In genomic region chr20:561437-562231, GRCh38 we compare ENCODE assay signal across 9 cellular contexts. TPM values are rescaled to one million over a fixed set of nuclear protein-coding genes. Genes with fewer than 3 reads are reported as not detected.
A peak's percentile ranks its signal among the peaks of the same experiment; 100 is the strongest.
DNase-seq lines count a peak whose midpoint lies in the region; TF ChIP-seq lines count a peak whose summit lies in the region.
"Had no signal": no experiment of that assay in that cellular context is flagged by ENCODE, and none has a peak within 500 bp of the region (broad histone marks: within the 10 kb centered on the region; RNA-seq: fewer than 3 reads in every experiment).

No MANE protein-coding gene starts in this region.

- peak; percentile 97 for TF ChIP-seq CTCF in HFF-Myc (IDR thresholded peaks at IDR 0.05; ENCODE audit: low read depth, low read length, missing control alignments)
- peak; percentile 84 to 99 (median 95) for TF ChIP-seq CTCF in dorsolateral prefrontal cortex (IDR thresholded peaks at IDR 0.05 in 54 of 56, conservative IDR thresholded peaks at IDR 0.05 in 2 of 56; ENCODE audit: low read depth in 1 of 56, partially characterized antibody in 56 of 56)

- H3K4me3 ChIP-seq in HFF-Myc (replicated peaks; ENCODE audit: low read depth, low read length): no peak overlapping the region
- H3K4me3 ChIP-seq in dorsolateral prefrontal cortex: no peak overlapping the region

- intact Hi-C loops in dorsolateral prefrontal cortex (cut with DNase I): loop anchor here (2.0 to 5.0 kb wide), 4 partner anchors 83 to 181 kb away; no protein-coding TSS in a partner anchor

- no peak overlapping the region for H3K27ac ChIP-seq in dorsolateral prefrontal cortex

- DNase-seq in D341Med (ENCODE audit: low spot score) (peak; percentile 80), HFF-Myc (ENCODE audit: extremely low read depth, low read depth) (peak; percentile 41), NCI-H446 treated with DMSO at 0.1 percent for 48 hours (lab: John Stamatoyannopoulos, UW) (peak; percentile 24), dorsolateral prefrontal cortex (peak in 8 of 10 donors; percentile 56 to 81 (median 71)), lung microvascular endothelial cell (ENCODE audit: low read depth in 2 of 2) (peak; percentile 70 to 86), T1000 (lab: John Stamatoyannopoulos, UW) (no peak)
- DNase-seq in activated CD4-positive, alpha-beta T cell treated with anti-CD3 and anti-CD28 coated beads for 48 hours: peak; percentile 73
- DNase-seq in stimulated activated naive CD4-positive, alpha-beta T cell treated with Interleukin-2 at 50 U/mL for 16 hours (lab: John Stamatoyannopoulos, UW): peak; percentile 12

- H3K27me3 ChIP-seq in dorsolateral prefrontal cortex: peaks cover 0 to 6% (median 0%) of the 10 kb centered on the region in 45 donors

RNA-seq across cellular contexts. Expression of gene CSNK2A1, which starts 18.0 kb away (rescaled TPM):
- 100 to 1,000 TPM in 117 of 120 experiments, 10 to 100 TPM in 3; 89.8 to 145 (median 121) TPM for total RNA-seq in dorsolateral prefrontal cortex
- total RNA-seq in lung microvascular endothelial cell: 63.0 and 74.8 TPM in 2 replicates

RNA-seq across cellular contexts. Expression of gene TCF15, which starts 48.5 kb away (rescaled TPM):
- total RNA-seq in dorsolateral prefrontal cortex: 1 to 10 TPM in 22 of 120 experiments, under 1 TPM in 81, not detected in 17; 0.18 to 2.2 (median 0.69) TPM
- 0.60 and 0.87 TPM in 2 replicates for total RNA-seq in lung microvascular endothelial cell
- total RNA-seq: T-helper 1 cell treated with Interleukin-12 subunit alpha and Interleukin-12 subunit beta and Interleukin-4 antibody, amounts not matched to agents 30 ng/mL and 1 ng/mL, for 36 hours had no signal
